Comparison of ENCODE assay signal across 16 cellular contexts in the genomic region with DNA sequence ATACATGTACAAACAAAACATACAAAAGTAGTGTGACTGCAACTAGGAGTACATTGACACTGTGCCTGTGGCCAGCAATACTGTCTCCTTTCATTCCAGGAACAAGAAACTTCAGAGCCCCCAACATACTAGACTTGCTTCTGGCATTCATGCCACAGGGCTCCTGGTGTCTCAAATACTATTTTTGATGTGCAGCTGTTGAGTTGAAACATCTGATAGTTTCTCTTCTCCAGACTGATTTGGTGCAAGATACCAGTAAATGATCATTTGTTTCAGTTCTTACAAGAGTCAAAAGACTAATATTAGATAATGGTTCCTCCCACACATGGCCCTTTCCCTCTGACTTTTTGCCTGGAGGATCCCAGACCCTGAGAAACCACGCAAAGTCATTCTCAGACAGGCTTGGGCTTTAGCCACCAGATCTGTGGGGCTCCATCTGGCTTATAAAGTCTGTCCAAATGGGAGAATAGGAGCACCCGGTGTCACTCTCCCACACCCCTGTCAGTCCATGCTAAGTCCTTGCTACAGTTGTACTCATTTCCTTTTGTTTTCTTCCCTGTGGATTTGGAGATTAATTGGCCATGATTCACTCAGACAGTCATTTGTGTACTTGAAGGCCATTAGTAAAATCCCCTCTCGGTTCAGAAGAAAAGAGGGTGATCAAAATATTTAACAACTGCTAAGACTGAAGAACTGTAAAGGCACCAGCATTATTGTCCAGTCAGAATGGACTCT.
DNase-seq lines count a peak whose midpoint lies in the region; ATAC-seq, FAIRE-seq and TF ChIP-seq lines count a peak whose summit lies in the region.
"Had no signal": no experiment of that assay in that cellular context is flagged by ENCODE, and none has a peak within 500 bp of the region (broad histone marks: within the 10 kb centered on the region; RNA-seq: fewer than 3 reads in every experiment).

No MANE protein-coding gene starts in this region.

- in situ Hi-C loops in K562 (cut with MboI): no loop called here

- POLR2A ChIA-PET in SK-N-SH (lab: Yijun Ruan, JAX): no interaction called here
- POLR2A ChIA-PET in K562 (lab: Yijun Ruan, JAX): no interaction called here

- intact Hi-C loops in K562 (cut with micrococcal nuclease) (no loop called here), upper lobe of right lung (cut with DNase I) (no loop called here)

- H4K20me1 ChIP-seq in SK-N-SH (ENCODE audit: insufficient read depth) (no peaks in the 10 kb centered on the region), K562 (replicated peaks; ENCODE audit: control insufficient read depth, insufficient read depth, low read length) (no peaks in the 10 kb centered on the region)

- CTCF ChIA-PET in SK-N-SH (lab: Yijun Ruan, JAX) (no interaction called here), K562 (lab: Yijun Ruan, JAX; ENCODE audit: low intra/inter-chr PET ratio) (no interaction called here)

- ATAC-seq in SK-N-SH treated with all-trans-retinoic acid at 6 μM for 48 hours: no peak
- no peak for ATAC-seq in K562
- ATAC-seq in upper lobe of right lung: peak; percentile 42
- no peak for ATAC-seq in HG03457 (IDR thresholded peaks at IDR 0.05; ENCODE audit: unreplicated experiment)
- ATAC-seq: naive thymus-derived CD8-positive, alpha-beta T cell had no signal

- no peak for TF ChIP-seq POLR2A in K562 (conservative IDR thresholded peaks at IDR 0.05)
- TF ChIP-seq POLR2A in suprapubic skin (IDR thresholded peaks at IDR 0.05): no peak

- H3K79me2 ChIP-seq in SK-N-SH (ENCODE audit: insufficient read depth) (no peaks in the 10 kb centered on the region), K562 (ENCODE audit: control insufficient read depth, insufficient read depth, low read length) (no peaks in the 10 kb centered on the region)

- H3K4me3 ChIP-seq in SK-N-SH (ENCODE audit: low read depth in 2 of 2, low read length in 1 of 2) (no peak overlapping the region), K562 (no peak overlapping the region), upper lobe of right lung (no peak overlapping the region), suprapubic skin (no peak overlapping the region)
- H3K4me3 ChIP-seq: skin epidermis had no signal

- peak overlapping the region in 1 of 2 experiments; percentile 12; a peak in 1 of 4 replicates for H3K27ac ChIP-seq in SK-N-SH (ENCODE audit: low read depth in 2 of 2, low read length in 1 of 2)
- no peak overlapping the region for H3K27ac ChIP-seq in K562 (ENCODE audit: extremely low read depth, low read depth, low read length)
- H3K27ac ChIP-seq in upper lobe of right lung: no peak overlapping the region
- no peak overlapping the region for H3K27ac ChIP-seq in suprapubic skin

- no peaks in the 10 kb centered on the region for H3K36me3 ChIP-seq in SK-N-SH (replicated peaks in 1 of 2; ENCODE audit: control insufficient read depth in 1 of 2, insufficient read depth in 2 of 2, low read length in 1 of 2)
- no peaks in the 10 kb centered on the region for H3K36me3 ChIP-seq in K562 (ENCODE audit: control insufficient read depth, insufficient read depth, low read length)
- H3K36me3 ChIP-seq in upper lobe of right lung: no peaks in the 10 kb centered on the region
- H3K36me3 ChIP-seq in suprapubic skin: no peaks in the 10 kb centered on the region

- 42% methylated on average over 3 of the region's 3 CpGs for WGBS in SK-N-SH (ENCODE audit: low lambda C conversion rate)
- WGBS in K562 (ENCODE audit: insufficient coverage, low coverage, missing lambda C conversion rate): 23% methylated on average over 3 of the region's 3 CpGs
- WGBS in suprapubic skin: 88% methylated on average over 3 of the region's 3 CpGs

- H3F3A ChIP-seq in SK-N-SH (replicated peaks; ENCODE audit: insufficient read depth): peaks cover 3% of the 10 kb centered on the region

- H3K9ac ChIP-seq in SK-N-SH (no peak overlapping the region), K562 (ENCODE audit: insufficient read depth in 1 of 2, low read depth in 2 of 2, low read length in 2 of 2) (no peak overlapping the region)

- H3K9me2 ChIP-seq in SK-N-SH: no peaks in the 10 kb centered on the region

- no peak for FAIRE-seq in K562 (lab: Jason Lieb, UNC)
- FAIRE-seq: H1 had no signal

- H3K27me3 ChIP-seq in SK-N-SH (ENCODE audit: insufficient read depth) (no peaks in the 10 kb centered on the region), K562 (ENCODE audit: control insufficient read depth in 2 of 2, insufficient read depth in 2 of 2, low read length in 2 of 2) (no peaks in the 10 kb centered on the region), upper lobe of right lung (no peaks in the 10 kb centered on the region), suprapubic skin (no peaks in the 10 kb centered on the region)

- no peak for DNase-seq in SK-N-SH
- no peak for DNase-seq in K562 (ENCODE audit: extremely low read depth in 1 of 4, low spot score in 3 of 4)
- DNase-seq in kidney glomerular epithelial cell (lab: John Stamatoyannopoulos, UW): peak; percentile 6
- DNase-seq in upper lobe of right lung: no peak
- DNase-seq in NCI-H1930 (lab: John Stamatoyannopoulos, UW): no peak
- DNase-seq in suprapubic skin (ENCODE audit: low spot score in 2 of 2): no peak
- DNase-seq: 8988T; activated CD8-positive, alpha-beta memory T cell treated with anti-CD3 and anti-CD28 coated beads for 24 hours; activated naive CD4-positive, alpha-beta T cell treated with anti-CD3 and anti-CD28 coated beads, Interleukin-2, amount 50 U/mL, for 16 hours; DND-41; islet precursor cell; naive thymus-derived CD8-positive, alpha-beta T cell had no signal

- H3K9me3 ChIP-seq in SK-N-SH: no peaks in the 10 kb centered on the region
- no peaks in the 10 kb centered on the region for H3K9me3 ChIP-seq in K562 (replicated peaks; ENCODE audit: control insufficient read depth, insufficient read depth, low read depth, low read length)
- no peaks in the 10 kb centered on the region for H3K9me3 ChIP-seq in upper lobe of right lung
- no peaks in the 10 kb centered on the region for H3K9me3 ChIP-seq in suprapubic skin

- peaks cover 0 to 4% of the 10 kb centered on the region in 2 experiments; a peak in 2 of 4 replicates for H3K4me1 ChIP-seq in SK-N-SH (ENCODE audit: control insufficient read depth in 1 of 2, insufficient read depth in 2 of 2, low read depth in 1 of 2, low read length in 1 of 2)
- H3K4me1 ChIP-seq in K562 (replicated peaks in 1 of 2; ENCODE audit: control insufficient read depth in 2 of 2, insufficient read depth in 2 of 2, low read length in 2 of 2): peaks cover 0 to 3% of the 10 kb centered on the region in 2 experiments; a peak in 3 of 5 replicates
- no peaks in the 10 kb centered on the region for H3K4me1 ChIP-seq in upper lobe of right lung
- H3K4me1 ChIP-seq in suprapubic skin: peaks cover 5% of the 10 kb centered on the region

- H3K4me2 ChIP-seq in SK-N-SH (no peak overlapping the region), K562 (ENCODE audit: insufficient read depth, low read length) (no peak overlapping the region)

- peak overlapping the region; percentile 11; the same call in 1 of the 2 replicates for H2AFZ ChIP-seq in SK-N-SH (ENCODE audit: low read depth)
- peak overlapping the region; percentile 45 for H2AFZ ChIP-seq in K562 (ENCODE audit: low read depth, low read length)

- TF ChIP-seq CTCF in SK-N-SH (IDR thresholded peaks at IDR 0.05): no peak
- no peak for TF ChIP-seq CTCF in K562 (IDR thresholded peaks at IDR 0.05 in 2 of 3, conservative IDR thresholded peaks at IDR 0.05 in 1 of 3; ENCODE audit: insufficient read depth in 2 of 3, low read depth in 1 of 3, low read length in 3 of 3)
- TF ChIP-seq CTCF in upper lobe of right lung (IDR thresholded peaks at IDR 0.05): no peak
- TF ChIP-seq CTCF in suprapubic skin (IDR thresholded peaks at IDR 0.05): no peak

- TF ChIP-seq RAD21 in SK-N-SH (IDR thresholded peaks at IDR 0.05; ENCODE audit: low read length) (no peak), K562 (CRISPR knock-in tag; conservative IDR thresholded peaks at IDR 0.05 in 1 of 2, IDR thresholded peaks at IDR 0.05 in 1 of 2) (no peak; a peak in 1 of 4 replicates)

- no TSS peak for BruUV-seq in K562 (replicated peaks; lab: Mats Ljungman, UMichigan)

- TF ChIP-seq EP300 in SK-N-SH (IDR thresholded peaks at IDR 0.05; ENCODE audit: borderline replicate concordance in 1 of 2, low read depth in 1 of 2, low read length in 1 of 2): no peak
- TF ChIP-seq EP300 in K562 (IDR thresholded peaks at IDR 0.05; ENCODE audit: low read length): no peak
- TF ChIP-seq EP300 in suprapubic skin (IDR thresholded peaks at IDR 0.05): no peak

- H3K9me1 ChIP-seq in K562 (ENCODE audit: control insufficient read depth, insufficient read depth, low read length): no peaks in the 10 kb centered on the region

TF ChIP-seq in SK-N-SH treated with all-trans-retinoic acid at 6 μM for 48 hours, 23 proteins besides CTCF, POLR2A, EP300 and RAD21:
- TF ChIP-seq SNAI2 (CRISPR knock-in tag; IDR thresholded peaks at IDR 0.05) (no peak), RARB (CRISPR knock-in tag; IDR thresholded peaks at IDR 0.05) (no peak), OSR1 (CRISPR knock-in tag; IDR thresholded peaks at IDR 0.05) (no peak)

TF ChIP-seq in K562, 482 proteins besides CTCF, POLR2A, EP300 and RAD21 (continues in another document):
- TF ChIP-seq, protein P1, sequence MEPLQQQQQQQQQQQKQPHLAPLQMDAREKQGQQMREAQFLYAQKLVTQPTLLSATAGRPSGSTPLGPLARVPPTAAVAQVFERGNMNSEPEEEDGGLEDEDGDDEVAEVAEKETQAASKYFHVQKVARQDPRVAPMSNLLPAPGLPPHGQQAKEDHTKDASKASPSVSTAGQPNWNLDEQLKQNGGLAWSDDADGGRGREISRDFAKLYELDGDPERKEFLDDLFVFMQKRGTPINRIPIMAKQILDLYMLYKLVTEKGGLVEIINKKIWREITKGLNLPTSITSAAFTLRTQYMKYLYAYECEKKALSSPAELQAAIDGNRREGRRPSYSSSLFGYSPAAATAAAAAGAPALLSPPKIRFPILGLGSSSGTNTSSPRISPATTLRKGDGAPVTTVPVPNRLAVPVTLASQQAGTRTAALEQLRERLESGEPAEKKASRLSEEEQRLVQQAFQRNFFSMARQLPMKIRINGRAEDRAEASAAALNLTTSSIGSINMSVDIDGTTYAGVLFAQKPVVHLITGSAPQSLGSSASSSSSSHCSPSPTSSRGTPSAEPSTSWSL (CRISPR knock-in tag; IDR thresholded peaks at IDR 0.05; ENCODE audit: borderline replicate concordance): no peak
- TF ChIP-seq, protein P2, sequence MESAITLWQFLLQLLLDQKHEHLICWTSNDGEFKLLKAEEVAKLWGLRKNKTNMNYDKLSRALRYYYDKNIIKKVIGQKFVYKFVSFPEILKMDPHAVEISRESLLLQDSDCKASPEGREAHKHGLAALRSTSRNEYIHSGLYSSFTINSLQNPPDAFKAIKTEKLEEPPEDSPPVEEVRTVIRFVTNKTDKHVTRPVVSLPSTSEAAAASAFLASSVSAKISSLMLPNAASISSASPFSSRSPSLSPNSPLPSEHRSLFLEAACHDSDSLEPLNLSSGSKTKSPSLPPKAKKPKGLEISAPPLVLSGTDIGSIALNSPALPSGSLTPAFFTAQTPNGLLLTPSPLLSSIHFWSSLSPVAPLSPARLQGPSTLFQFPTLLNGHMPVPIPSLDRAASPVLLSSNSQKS (CRISPR knock-in tag; IDR thresholded peaks at IDR 0.05): no peak
